11 cellular contexts compared by ENCODE assay signal in genomic region chr1:223258751-223259177, GRCh38.
DNase-seq lines count a peak whose midpoint lies in the region; ATAC-seq, FAIRE-seq and TF ChIP-seq lines count a peak whose summit lies in the region.
"Had no signal": no experiment of that assay in that cellular context is flagged by ENCODE, and none has a peak within 500 bp of the region (broad histone marks: within the 10 kb centered on the region; RNA-seq: fewer than 3 reads in every experiment).

No MANE protein-coding gene starts in this region.

- H3K36me3 ChIP-seq in astrocyte (ENCODE audit: insufficient read depth, low read length), result no peaks in the 10 kb centered on the region

- POLR2A ChIA-PET in activated CD4-positive, alpha-beta memory T cell treated with anti-CD3 and anti-CD28 coated beads for 36 hours (lab: Charles Lee), result no interaction called here

- FAIRE-seq in astrocyte (lab: Jason Lieb, UNC), result peak; percentile 29
- FAIRE-seq: TTC549 had no signal

- peaks cover 8% of the 10 kb centered on the region for H3K36me3 Mint-ChIP-seq in astrocyte (ENCODE audit: low read depth, unreplicated experiment)
- no peaks in the 10 kb centered on the region for H3K36me3 Mint-ChIP-seq in activated CD4-positive, alpha-beta memory T cell treated with anti-CD3 and anti-CD28 coated beads for 36 hours

- no peaks in the 10 kb centered on the region for H3K27me3 ChIP-seq in astrocyte (ENCODE audit: insufficient read depth, low read length)

- H3K4me3 Mint-ChIP-seq in astrocyte (ENCODE audit: unreplicated experiment), result no peak overlapping the region
- H3K4me3 Mint-ChIP-seq in activated CD4-positive, alpha-beta memory T cell treated with anti-CD3 and anti-CD28 coated beads for 36 hours, result no peak overlapping the region
- H3K4me3 Mint-ChIP-seq: central memory CD8-positive, alpha-beta T cell had no signal

- H3K27ac ChIP-seq in astrocyte (ENCODE audit: low read depth, low read length), result no peak overlapping the region

- ATAC-seq in HG02840 (IDR thresholded peaks at IDR 0.05; ENCODE audit: low FRiP score, unreplicated experiment), result no peak

- H3K4me1 Mint-ChIP-seq in astrocyte (ENCODE audit: low read depth, unreplicated experiment), result peaks cover 11% of the 10 kb centered on the region
- no peaks in the 10 kb centered on the region for H3K4me1 Mint-ChIP-seq in activated CD4-positive, alpha-beta memory T cell treated with anti-CD3 and anti-CD28 coated beads for 36 hours (ENCODE audit: low read depth)
- H3K4me1 Mint-ChIP-seq: central memory CD8-positive, alpha-beta T cell had no signal

- no peak overlapping the region for H3K27ac Mint-ChIP-seq in astrocyte (ENCODE audit: unreplicated experiment)
- H3K27ac Mint-ChIP-seq in activated CD4-positive, alpha-beta memory T cell treated with anti-CD3 and anti-CD28 coated beads for 36 hours, result no peak overlapping the region

- intact Hi-C loops in activated CD4-positive, alpha-beta memory T cell treated with anti-CD3 and anti-CD28 coated beads for 36 hours (cut with micrococcal nuclease), result no loop called here

- no peak overlapping the region for H3K4me3 ChIP-seq in astrocyte (ENCODE audit: insufficient read depth, low read depth, low read length)

- peak; percentile 79 for DNase-seq in AG20443 (ENCODE audit: low spot score)
- peak; percentile 33 for DNase-seq in HT-29 (ENCODE audit: low spot score)
- peak; percentile 71 for DNase-seq in astrocyte (ENCODE audit: low read depth)
- peak; percentile 86 for DNase-seq in islet precursor cell
- no peak for DNase-seq in activated CD4-positive, CD25-positive, alpha-beta regulatory T cell treated with anti-CD3 and anti-CD28 coated beads, Interleukin-2, amount 50 U/mL, for 72 hours
- no peak for DNase-seq in DMS 273 (lab: John Stamatoyannopoulos, UW; ENCODE audit: unreplicated experiment)
- DNase-seq in activated CD4-positive, alpha-beta memory T cell treated with anti-CD3 and anti-CD28 coated beads for 36 hours, result no peak
- DNase-seq: glutamatergic neuron had no signal

- no peaks in the 10 kb centered on the region for H4K20me1 ChIP-seq in astrocyte (ENCODE audit: insufficient read depth, low read length)

- peak overlapping the region; percentile 25 for H3K4me2 ChIP-seq in astrocyte (ENCODE audit: low read length)

- no peaks in the 10 kb centered on the region for H3K4me1 ChIP-seq in astrocyte (ENCODE audit: insufficient read depth, low read length)

- no peak for TF ChIP-seq CTCF in astrocyte (IDR thresholded peaks at IDR 0.05; ENCODE audit: insufficient read depth, low read depth, low read length)

- no peaks in the 10 kb centered on the region for H3K79me2 ChIP-seq in astrocyte (ENCODE audit: insufficient read depth, low read length)

- H2AFZ ChIP-seq in astrocyte (ENCODE audit: low read depth, low read length), result peak overlapping the region; percentile 7

- CTCF ChIA-PET in activated CD4-positive, alpha-beta memory T cell treated with anti-CD3 and anti-CD28 coated beads for 36 hours (lab: Charles Lee), result no interaction called here

- no peaks in the 10 kb centered on the region for H3K9me3 ChIP-seq in astrocyte (ENCODE audit: insufficient read depth, low read depth, low read length)

- H3K9ac ChIP-seq in astrocyte (ENCODE audit: low read length), result no peak overlapping the region

- peaks cover 8% of the 10 kb centered on the region for H3K27me3 Mint-ChIP-seq in astrocyte (ENCODE audit: low read depth, unreplicated experiment)
- H3K27me3 Mint-ChIP-seq in activated CD4-positive, alpha-beta memory T cell treated with anti-CD3 and anti-CD28 coated beads for 36 hours, result no peaks in the 10 kb centered on the region

- no peaks in the 10 kb centered on the region for H3K9me3 Mint-ChIP-seq in astrocyte (ENCODE audit: unreplicated experiment)
- H3K9me3 Mint-ChIP-seq in activated CD4-positive, alpha-beta memory T cell treated with anti-CD3 and anti-CD28 coated beads for 36 hours, result no peaks in the 10 kb centered on the region
- H3K9me3 Mint-ChIP-seq: central memory CD8-positive, alpha-beta T cell had no signal

Comparison
In these comparisons a context has a peak if more than half of its experiments do, and no peak if none do; other contexts are left out.
1. DNase-seq: peak in AG20443 (single experiment), HT-29 (single experiment), astrocyte (single experiment) and islet precursor cell (single experiment); none in activated CD4-positive, CD25-positive, alpha-beta regulatory T cell treated with anti-CD3 and anti-CD28 coated beads, Interleukin-2, amount 50 U/mL, for 72 hours (single experiment), DMS 273 (single experiment) and activated CD4-positive, alpha-beta memory T cell treated with anti-CD3 and anti-CD28 coated beads for 36 hours (single experiment).